Comparison of ENCODE assay signal across 18 cellular contexts in genomic region chr5:127961764-127962148, GRCh38.
A peak's percentile ranks its signal among the peaks of the same experiment; 100 is the strongest.
DNase-seq lines count a peak whose midpoint lies in the region; ATAC-seq, FAIRE-seq and TF ChIP-seq lines count a peak whose summit lies in the region.
"Had no signal": no experiment of that assay in that cellular context is flagged by ENCODE, and none has a peak within 500 bp of the region (broad histone marks: within the 10 kb centered on the region; RNA-seq: fewer than 3 reads in every experiment).

No MANE protein-coding gene starts in this region.

- intact Hi-C loops in left colon (cut with DNase I, micrococcal nuclease) (no loop called here), vagina (cut with DNase I) (no loop called here), kidney (cut with DNase I) (no loop called here)

- H3F3A ChIP-seq in MM.1S (ENCODE audit: insufficient read depth, low read length) = 0 out of 2 replicates have a peak, but pooled peaks cover 3% of the 10 kb centered on the region

- TF ChIP-seq CTCF in MM.1S (IDR thresholded peaks at IDR 0.05; ENCODE audit: low read length) = no peak
- no peak for TF ChIP-seq CTCF in vagina (IDR thresholded peaks at IDR 0.05)
- no peak for TF ChIP-seq CTCF in kidney (IDR thresholded peaks at IDR 0.05; ENCODE audit: borderline replicate concordance, extremely low read depth, insufficient read depth)

- no peak overlapping the region for H3K4me3 ChIP-seq in MM.1S (ENCODE audit: low read length)
- H3K4me3 ChIP-seq in small intestine (ENCODE audit: low read depth in 1 of 2, low read length in 2 of 2) = no peak overlapping the region
- H3K4me3 ChIP-seq in vagina = no peak overlapping the region
- no peak overlapping the region for H3K4me3 ChIP-seq in kidney (ENCODE audit: low read length in 2 of 2)

- TF ChIP-seq POLR2A in vagina (IDR thresholded peaks at IDR 0.05) = no peak

- no peaks in the 10 kb centered on the region for H4K20me1 ChIP-seq in MM.1S (ENCODE audit: insufficient read depth, low read length)

- H3K9me3 ChIP-seq in MM.1S (replicated peaks; ENCODE audit: insufficient read depth, low read length) = no peaks in the 10 kb centered on the region
- H3K9me3 ChIP-seq in small intestine (ENCODE audit: control insufficient read depth, low read depth) = no peaks in the 10 kb centered on the region
- H3K9me3 ChIP-seq in vagina = no peaks in the 10 kb centered on the region
- H3K9me3 ChIP-seq in kidney (ENCODE audit: control insufficient read depth in 1 of 2, low read length in 2 of 2) = no peaks in the 10 kb centered on the region

- 29 to 69% (median 42%) methylated on average over 3 of the region's 3 CpGs for WGBS in small intestine, 3 donors

- peak overlapping the region; percentile 22; the same call in 1 of the 2 replicates for H2AFZ ChIP-seq in MM.1S (ENCODE audit: low read length)

- peak; percentile 53 for ATAC-seq in GM19324 (IDR thresholded peaks at IDR 0.05; ENCODE audit: low FRiP score, unreplicated experiment)
- ATAC-seq in left colon = peak; percentile 66

- H3K4me1 ChIP-seq in MM.1S (ENCODE audit: low read length) = peaks cover 34% of the 10 kb centered on the region
- H3K4me1 ChIP-seq in small intestine (ENCODE audit: control insufficient read depth in 2 of 2, insufficient read depth in 1 of 2, low read depth in 1 of 2, low read length in 1 of 2) = peaks cover 5 to 12% of the 10 kb centered on the region in 2 donors
- H3K4me1 ChIP-seq in vagina = peaks cover 14% of the 10 kb centered on the region
- H3K4me1 ChIP-seq in kidney (ENCODE audit: control insufficient read depth in 1 of 2, insufficient read depth in 1 of 2, low read depth in 1 of 2, low read length in 2 of 2) = no peaks in the 10 kb centered on the region

- no peak for DNase-seq in MM.1S
- DNase-seq in left colon = peak; percentile 44 to 57
- DNase-seq in small intestine = peak; percentile 81
- DNase-seq in NCI-H226 = no peak
- no peak for DNase-seq in vagina (ENCODE audit: extremely low spot score in 2 of 2)
- DNase-seq in kidney = no peak
- DNase-seq: ACHN; AML-193; Caco-2; CD4-positive, CD25-positive, alpha-beta regulatory T cell; DMS153; EL; IMR-90; NCI-H187; NCI-H526 treated with DMSO at 0.1 percent for 48 hours; SIG-M5 had no signal

- no peaks in the 10 kb centered on the region for H3K79me2 ChIP-seq in MM.1S (ENCODE audit: low read length)

- H3K27me3 ChIP-seq in MM.1S (replicated peaks; ENCODE audit: insufficient read depth, low read length) (no peaks in the 10 kb centered on the region), small intestine (ENCODE audit: control insufficient read depth in 2 of 2, insufficient read depth in 2 of 2, low read length in 2 of 2) (no peaks in the 10 kb centered on the region), vagina (no peaks in the 10 kb centered on the region)

- no peaks in the 10 kb centered on the region for H3K36me3 ChIP-seq in MM.1S (replicated peaks; ENCODE audit: insufficient read depth, low read length)
- H3K36me3 ChIP-seq in small intestine (ENCODE audit: control insufficient read depth in 2 of 2, insufficient read depth in 2 of 2, low read length in 2 of 2) = peaks cover 0 to 2% of the 10 kb centered on the region in 2 donors
- H3K36me3 ChIP-seq in vagina = no peaks in the 10 kb centered on the region
- H3K36me3 ChIP-seq in kidney (ENCODE audit: control insufficient read depth in 1 of 2, insufficient read depth in 2 of 2, low read length in 2 of 2) = no peaks in the 10 kb centered on the region

- peak overlapping the region; percentile 36 for H3K4me2 ChIP-seq in MM.1S (ENCODE audit: low read depth, low read length)

- no peak for FAIRE-seq in small intestine (lab: Jason Lieb, UNC)
- FAIRE-seq in kidney (lab: Jason Lieb, UNC) = no peak
- FAIRE-seq: H54 had no signal

- no peaks in the 10 kb centered on the region for H3K9me2 ChIP-seq in MM.1S (replicated peaks; ENCODE audit: insufficient read depth, low read length)

- peak overlapping the region; percentile 62 for H3K27ac ChIP-seq in MM.1S (ENCODE audit: low read length)
- H3K27ac ChIP-seq in small intestine (ENCODE audit: low read depth in 1 of 2, low read length in 1 of 2) = peak overlapping the region; percentile 1 to 43
- H3K27ac ChIP-seq in vagina = no peak overlapping the region
- H3K27ac ChIP-seq in kidney (ENCODE audit: low read depth in 2 of 2, low read length in 2 of 2) = no peak overlapping the region

- H3K9ac ChIP-seq in MM.1S (ENCODE audit: low read length) = 0 out of 2 replicates have a peak overlapping the region, but pooled peaks have one; percentile 1
- H3K9ac ChIP-seq in kidney (ENCODE audit: low read length in 2 of 2) = no peak overlapping the region

Comparison
In these comparisons a context has a peak if more than half of its experiments do, and no peak if none do; other contexts are left out.
1. DNase-seq: peak in left colon (2 of 2) and small intestine (single experiment); none in MM.1S (single experiment), NCI-H226 (single experiment), vagina (0 of 2) and kidney (single experiment).
2. H3K27ac ChIP-seq: peak in MM.1S (single experiment) and small intestine (2 of 2); none in vagina (single experiment) and kidney (0 of 2).